In genomic region chr13:28370448-28370847, GRCh38 we compare ENCODE assay signal across 22 cellular contexts.
"Had no signal": no experiment of that assay in that cellular context is flagged by ENCODE, and none has a peak within 500 bp of the region (broad histone marks: within the 10 kb centered on the region; RNA-seq: fewer than 3 reads in every experiment).

No MANE protein-coding gene starts in this region.

- ATAC-seq: effector memory CD8-positive, alpha-beta T cell; esophagus mucosa; foreskin keratinocyte; gastroesophageal sphincter; heart left ventricle; left cardiac atrium; left lung; left ventricle myocardium superior; lower lobe of right lung had no signal

- H3K9me3 ChIP-seq: colonic mucosa, esophagus squamous epithelium, gastroesophageal sphincter, heart left ventricle, left lung, lower lobe of right lung had no signal

- H3K4me1 Mint-ChIP-seq: immature natural killer cell had no signal

- H2AFZ ChIP-seq: hepatocyte had no signal

- H3K9me3 Mint-ChIP-seq: dendritic cell treated with granulocyte-macrophage colony-stimulating factor and Interleukin-4, amounts not matched to agents 40 ng/mL and 50 ng/mL, for 4 days; effector memory CD8-positive, alpha-beta T cell; endodermal cell had no signal

- H3K79me2 ChIP-seq: hepatocyte had no signal

- H3K27me3 ChIP-seq: colonic mucosa, foreskin keratinocyte, gastroesophageal sphincter, hepatocyte had no signal

- H3K4me2 ChIP-seq: hepatocyte had no signal

- H3K36me3 ChIP-seq: colonic mucosa, esophagus squamous epithelium, gastroesophageal sphincter, left lung, lower lobe of right lung had no signal

- H3K4me3 Mint-ChIP-seq: dendritic cell treated with granulocyte-macrophage colony-stimulating factor and Interleukin-4, amounts not matched to agents 40 ng/mL and 50 ng/mL, for 4 days; effector memory CD8-positive, alpha-beta T cell; endodermal cell; immature natural killer cell had no signal

- H3K4me1 ChIP-seq: colonic mucosa, esophagus squamous epithelium, foreskin keratinocyte, gastroesophageal sphincter, heart left ventricle, left lung, lower lobe of right lung had no signal

- H3K27ac Mint-ChIP-seq: dendritic cell treated with granulocyte-macrophage colony-stimulating factor and Interleukin-4, amounts not matched to agents 40 ng/mL and 50 ng/mL, for 4 days; effector memory CD8-positive, alpha-beta T cell; endodermal cell; immature natural killer cell had no signal

- H3K4me3 ChIP-seq: colonic mucosa, esophagus squamous epithelium, gastroesophageal sphincter, heart left ventricle, hepatocyte, left lung, lower lobe of right lung had no signal

- H3K27ac ChIP-seq: colonic mucosa, epithelial cell of prostate, esophagus squamous epithelium, foreskin keratinocyte, gastroesophageal sphincter, heart left ventricle, hepatocyte, left lung, lower lobe of right lung had no signal

- DNase-seq: colonic mucosa; cortex of kidney; effector CD8-positive, alpha-beta T cell; effector memory CD8-positive, alpha-beta T cell; endodermal cell; erythroblast; esophagus squamous epithelium; foreskin keratinocyte; heart left ventricle; hypothalamus; immature natural killer cell; left cardiac atrium; left lung; left ventricle myocardium superior; lower lobe of right lung; mesendoderm; midbrain had no signal
